ENCODE assay signal across 8 cellular contexts in the genomic region with DNA sequence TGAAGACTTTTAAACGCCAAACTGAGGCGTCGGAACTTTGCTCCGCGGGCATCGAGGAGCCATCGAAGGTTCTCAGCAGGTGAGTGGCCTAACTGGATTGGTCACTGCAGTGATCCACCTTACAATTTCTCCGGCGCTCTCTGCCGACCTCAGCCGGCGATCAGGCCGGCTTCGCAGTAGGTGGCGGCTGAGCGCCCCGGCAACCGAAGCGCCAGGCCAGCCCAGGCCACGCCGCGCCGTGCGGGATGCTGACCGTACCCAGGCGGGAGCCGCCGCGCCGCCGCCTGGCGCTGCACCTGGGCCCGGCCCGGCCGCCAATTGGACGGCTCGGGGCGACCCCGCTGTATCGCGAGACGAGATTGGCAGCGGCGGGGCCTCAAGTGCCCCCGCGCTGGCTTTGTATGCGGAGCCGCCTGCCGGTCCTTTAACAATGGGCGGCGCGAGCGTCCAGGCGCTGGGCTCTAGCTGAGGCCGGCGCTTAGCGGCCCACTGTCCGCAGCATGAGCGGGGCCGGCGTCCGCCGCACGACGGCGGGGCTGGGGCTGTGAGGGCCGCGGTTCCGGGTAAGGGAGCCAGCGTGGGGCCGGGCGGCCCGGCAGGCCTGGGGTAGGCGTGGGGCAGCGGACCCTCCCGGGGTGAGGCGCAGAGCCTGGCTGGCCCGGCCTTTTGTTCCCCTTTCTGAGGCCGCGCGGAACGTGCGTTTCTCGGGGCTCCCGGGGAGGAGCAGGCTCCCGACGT. TPM values are rescaled to one million over a fixed set of nuclear protein-coding genes. Genes with fewer than 3 reads are reported as not detected.
DNase-seq lines count a peak whose midpoint lies in the region; ATAC-seq lines count a peak whose summit lies in the region.

TSS of gene CCNJ (plus strand) at position 427 of the 738 bp plus-strand sequence. CDS start 811 bp downstream, outside the sequence.

- DNase-seq in AML-193 (lab: John Stamatoyannopoulos, UW) (peak; percentile 76), NCI-H510A (lab: John Stamatoyannopoulos, UW) (peak; percentile 79), dedifferentiated amniotic fluid mesenchymal stem cell (ENCODE audit: extremely low spot score) (peak; percentile 83), left lobe of liver (ENCODE audit: low spot score) (peak; percentile 83)
- DNase-seq in activated CD4-positive, alpha-beta T cell treated with anti-CD3 and anti-CD28 coated beads for 48 hours, result peak; percentile 85
- DNase-seq in stimulated activated CD4-positive, alpha-beta T cell treated with anti-CD3 and anti-CD28 coated beads, Interleukin-1b, Interleukin-23, amount 100 ng/mL, for 48 hours, result peak; percentile 79

- ATAC-seq in GM19025 (IDR thresholded peaks at IDR 0.05; ENCODE audit: low read depth, unreplicated experiment) (peak; percentile 88), HG03196 (IDR thresholded peaks at IDR 0.05; ENCODE audit: unreplicated experiment) (peak; percentile 90), left lobe of liver (peak; percentile 94)

RNA-seq across cellular contexts. Expression of gene CCNJ, which starts in this region (rescaled TPM):
- total RNA-seq in left lobe of liver, result 1.7 TPM

Comparison
In these comparisons a context has a peak if more than half of its experiments do, and no peak if none do; other contexts are left out.
1. Peak in every context shown above with its lines: DNase-seq and ATAC-seq.